Comparison of ENCODE assay signal across 1 cellular context in genomic region chr2:37324786-37325624, GRCh38.
A peak's percentile ranks its signal among the peaks of the same experiment; 100 is the strongest.
TF ChIP-seq lines count a peak whose summit lies in the region.

Gene PRKD3, minus strand, starts transcription at chr2:37324833. Its CDS starts 8,309 bp downstream, at chr2:37316524.

TF ChIP-seq in GM12878, 131 proteins besides CTCF, POLR2A, EP300 and RAD21 (continued from another document and continues in another):
- TF ChIP-seq ZBTB11 (CRISPR knock-in tag; IDR thresholded peaks at IDR 0.05) (no peak), CBX5 (IDR thresholded peaks at IDR 0.05; ENCODE audit: low read depth) (no peak), SUZ12 (IDR thresholded peaks at IDR 0.05; ENCODE audit: unreplicated experiment) (no peak), EED (IDR thresholded peaks at IDR 0.05; ENCODE audit: low read depth) (0 out of 2 replicates have a peak, but pooled peaks have one; percentile 36), IRF4 (IDR thresholded peaks at IDR 0.05; ENCODE audit: low read depth, low read length) (no peak), KDM1A (IDR thresholded peaks at IDR 0.05; ENCODE audit: borderline replicate concordance) (no peak), ZBED1 (IDR thresholded peaks at IDR 0.05; ENCODE audit: borderline replicate concordance) (no peak), HCFC1 (IDR thresholded peaks at IDR 0.05; ENCODE audit: low read length) (peak; percentile 67), HDAC2 (IDR thresholded peaks at IDR 0.05) (no peak), KLF5 (IDR thresholded peaks at IDR 0.05; ENCODE audit: partially characterized antibody) (no peak), NR2C2 (IDR thresholded peaks at IDR 0.05; ENCODE audit: borderline replicate concordance, control insufficient read depth, insufficient read length, low read depth) (no peak), CBFB (IDR thresholded peaks at IDR 0.05; ENCODE audit: low read depth) (no peak), ZNF622 (IDR thresholded peaks at IDR 0.05) (no peak), HSF1 (IDR thresholded peaks at IDR 0.05; ENCODE audit: low read depth, low read length) (no peak), SRF (IDR thresholded peaks at IDR 0.05; ENCODE audit: low read depth in 2 of 2, low read length in 2 of 2) (no peak), ASH2L (IDR thresholded peaks at IDR 0.05; ENCODE audit: borderline replicate concordance, low read depth) (no peak), REST (IDR thresholded peaks at IDR 0.05; ENCODE audit: low read depth, low read length) (no peak), RUNX3 (IDR thresholded peaks at IDR 0.05; ENCODE audit: low read length) (no peak; the same call in 1 of the 2 replicates), MXI1 (IDR thresholded peaks at IDR 0.05; ENCODE audit: low read depth, low read length) (0 out of 2 replicates have a peak, but pooled peaks have one; percentile 4), SUPT20H (IDR thresholded peaks at IDR 0.05; ENCODE audit: borderline replicate concordance, control insufficient read depth, low read depth, low read length) (no peak), E4F1 (IDR thresholded peaks at IDR 0.05; ENCODE audit: borderline replicate concordance, partially characterized antibody) (no peak), NR2C1 (IDR thresholded peaks at IDR 0.05) (no peak), STAT1 (conservative IDR thresholded peaks at IDR 0.05) (no peak), STAT3 (IDR thresholded peaks at IDR 0.05; ENCODE audit: low read depth, low read length) (no peak), CHD2 (IDR thresholded peaks at IDR 0.05; ENCODE audit: borderline replicate concordance, low read depth, low read length) (peak; percentile 30; the same call in 1 of the 2 replicates), ZNF207 (IDR thresholded peaks at IDR 0.05; ENCODE audit: borderline replicate concordance) (no peak), FOS (IDR thresholded peaks at IDR 0.05; ENCODE audit: borderline replicate concordance, extremely low read depth, insufficient read length) (no peak), ESRRA (IDR thresholded peaks at IDR 0.05; ENCODE audit: low read length) (0 out of 2 replicates have a peak, but pooled peaks have one; percentile 33), GABPA (IDR thresholded peaks at IDR 0.05; ENCODE audit: low read depth) (no peak), SMAD1 (IDR thresholded peaks at IDR 0.05; ENCODE audit: low read depth, partially characterized antibody) (no peak), DPF2 (IDR thresholded peaks at IDR 0.05) (peak; percentile 42; the same call in 1 of the 2 replicates), GATAD2B (conservative IDR thresholded peaks at IDR 0.05; ENCODE audit: low read depth) (no peak), ZNF592 (IDR thresholded peaks at IDR 0.05) (no peak), TAF1 (IDR thresholded peaks at IDR 0.05; ENCODE audit: borderline replicate concordance, low read depth, low read length) (no peak), TARDBP (IDR thresholded peaks at IDR 0.05; ENCODE audit: borderline replicate concordance) (no peak)
- TF ChIP-seq, protein P1, sequence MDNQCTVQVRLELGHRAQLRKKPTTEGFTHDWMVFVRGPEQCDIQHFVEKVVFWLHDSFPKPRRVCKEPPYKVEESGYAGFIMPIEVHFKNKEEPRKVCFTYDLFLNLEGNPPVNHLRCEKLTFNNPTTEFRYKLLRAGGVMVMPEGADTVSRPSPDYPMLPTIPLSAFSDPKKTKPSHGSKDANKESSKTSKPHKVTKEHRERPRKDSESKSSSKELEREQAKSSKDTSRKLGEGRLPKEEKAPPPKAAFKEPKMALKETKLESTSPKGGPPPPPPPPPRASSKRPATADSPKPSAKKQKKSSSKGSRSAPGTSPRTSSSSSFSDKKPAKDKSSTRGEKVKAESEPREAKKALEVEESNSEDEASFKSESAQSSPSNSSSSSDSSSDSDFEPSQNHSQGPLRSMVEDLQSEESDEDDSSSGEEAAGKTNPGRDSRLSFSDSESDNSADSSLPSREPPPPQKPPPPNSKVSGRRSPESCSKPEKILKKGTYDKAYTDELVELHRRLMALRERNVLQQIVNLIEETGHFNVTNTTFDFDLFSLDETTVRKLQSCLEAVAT (IDR thresholded peaks at IDR 0.05) = no peak
- TF ChIP-seq, protein P2, sequence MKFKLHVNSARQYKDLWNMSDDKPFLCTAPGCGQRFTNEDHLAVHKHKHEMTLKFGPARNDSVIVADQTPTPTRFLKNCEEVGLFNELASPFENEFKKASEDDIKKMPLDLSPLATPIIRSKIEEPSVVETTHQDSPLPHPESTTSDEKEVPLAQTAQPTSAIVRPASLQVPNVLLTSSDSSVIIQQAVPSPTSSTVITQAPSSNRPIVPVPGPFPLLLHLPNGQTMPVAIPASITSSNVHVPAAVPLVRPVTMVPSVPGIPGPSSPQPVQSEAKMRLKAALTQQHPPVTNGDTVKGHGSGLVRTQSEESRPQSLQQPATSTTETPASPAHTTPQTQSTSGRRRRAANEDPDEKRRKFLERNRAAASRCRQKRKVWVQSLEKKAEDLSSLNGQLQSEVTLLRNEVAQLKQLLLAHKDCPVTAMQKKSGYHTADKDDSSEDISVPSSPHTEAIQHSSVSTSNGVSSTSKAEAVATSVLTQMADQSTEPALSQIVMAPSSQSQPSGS (IDR thresholded peaks at IDR 0.05; ENCODE audit: low read length) = no peak
- TF ChIP-seq, protein P3, sequence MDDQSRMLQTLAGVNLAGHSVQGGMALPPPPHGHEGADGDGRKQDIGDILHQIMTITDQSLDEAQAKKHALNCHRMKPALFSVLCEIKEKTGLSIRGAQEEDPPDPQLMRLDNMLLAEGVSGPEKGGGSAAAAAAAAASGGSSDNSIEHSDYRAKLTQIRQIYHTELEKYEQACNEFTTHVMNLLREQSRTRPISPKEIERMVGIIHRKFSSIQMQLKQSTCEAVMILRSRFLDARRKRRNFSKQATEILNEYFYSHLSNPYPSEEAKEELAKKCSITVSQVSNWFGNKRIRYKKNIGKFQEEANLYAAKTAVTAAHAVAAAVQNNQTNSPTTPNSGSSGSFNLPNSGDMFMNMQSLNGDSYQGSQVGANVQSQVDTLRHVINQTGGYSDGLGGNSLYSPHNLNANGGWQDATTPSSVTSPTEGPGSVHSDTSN (IDR thresholded peaks at IDR 0.05; ENCODE audit: insufficient replicate concordance, low read depth, low read length) = no peak
- TF ChIP-seq, protein P4, sequence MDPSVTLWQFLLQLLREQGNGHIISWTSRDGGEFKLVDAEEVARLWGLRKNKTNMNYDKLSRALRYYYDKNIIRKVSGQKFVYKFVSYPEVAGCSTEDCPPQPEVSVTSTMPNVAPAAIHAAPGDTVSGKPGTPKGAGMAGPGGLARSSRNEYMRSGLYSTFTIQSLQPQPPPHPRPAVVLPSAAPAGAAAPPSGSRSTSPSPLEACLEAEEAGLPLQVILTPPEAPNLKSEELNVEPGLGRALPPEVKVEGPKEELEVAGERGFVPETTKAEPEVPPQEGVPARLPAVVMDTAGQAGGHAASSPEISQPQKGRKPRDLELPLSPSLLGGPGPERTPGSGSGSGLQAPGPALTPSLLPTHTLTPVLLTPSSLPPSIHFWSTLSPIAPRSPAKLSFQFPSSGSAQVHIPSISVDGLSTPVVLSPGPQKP (IDR thresholded peaks at IDR 0.05; ENCODE audit: low read depth, low read length) = no peak
